Comparison of ENCODE assay signal across 33 cellular contexts in the genomic region with DNA sequence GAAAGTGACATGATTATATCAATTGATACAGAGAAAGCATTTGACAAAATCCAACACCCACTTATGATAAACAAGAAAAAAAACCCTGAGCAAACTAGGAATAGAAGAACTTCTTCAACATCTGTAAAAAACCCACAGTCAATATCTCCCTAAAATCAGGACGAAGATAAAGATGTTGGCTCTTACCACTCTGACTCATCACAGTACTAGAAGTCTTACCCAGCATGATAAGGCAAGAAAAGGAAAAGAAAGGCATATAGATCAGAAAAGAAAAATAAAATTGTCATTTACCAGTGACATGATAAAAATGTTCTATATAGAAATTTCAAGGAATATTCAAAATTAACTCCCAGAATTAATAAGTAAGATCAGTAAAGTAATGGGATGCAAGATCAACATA. TPM values are rescaled to one million over a fixed set of nuclear protein-coding genes. Genes with fewer than 3 reads are reported as not detected.
"Had no signal": no experiment of that assay in that cellular context is flagged by ENCODE, and none has a peak within 500 bp of the region (broad histone marks: within the 10 kb centered on the region; RNA-seq: fewer than 3 reads in every experiment).

No MANE protein-coding gene starts in this region.

- H3K27ac ChIP-seq: coronary artery, epithelial cell of prostate, esophagus squamous epithelium, gastrocnemius medialis, heart right ventricle, left lung, lower lobe of right lung had no signal

- H3K4me3 ChIP-seq: coronary artery, dorsolateral prefrontal cortex, esophagus squamous epithelium, gastrocnemius medialis, heart right ventricle, left lung, lower lobe of right lung, mucosa of descending colon had no signal

- H3K9me3 ChIP-seq: esophagus squamous epithelium, gastrocnemius medialis, mucosa of descending colon had no signal

- DNase-seq: dermis blood vessel endothelial cell; dorsolateral prefrontal cortex; effector CD4-positive, alpha-beta T cell; effector memory CD4-positive, alpha-beta T cell; erythroblast; esophagus squamous epithelium; foreskin fibroblast; foreskin melanocyte; gastrocnemius medialis; glutamatergic neuron; head of caudate nucleus; heart right ventricle; hippocampal formation; left cardiac atrium; left lung; left ventricle myocardium superior; lower lobe of right lung; mesenchymal stem cell; mucosa of descending colon; naive B cell; naive thymus-derived CD8-positive, alpha-beta T cell had no signal

- H3K27me3 ChIP-seq: dorsolateral prefrontal cortex, esophagus squamous epithelium, gastrocnemius medialis, heart right ventricle, left lung had no signal

- FAIRE-seq: islet of Langerhans, keratinocyte had no signal

- H3K27ac Mint-ChIP-seq: mesothelial cell of epicardium; naive B cell; naive thymus-derived CD8-positive, alpha-beta T cell had no signal

- H3K4me1 ChIP-seq: esophagus squamous epithelium, gastrocnemius medialis, heart right ventricle, left lung, lower lobe of right lung had no signal

- ATAC-seq: esophagus mucosa; gastrocnemius medialis; heart right ventricle; left cardiac atrium; left lung; left ventricle myocardium superior; lower lobe of right lung; mucosa of descending colon; naive thymus-derived CD8-positive, alpha-beta T cell had no signal

- H3K4me1 Mint-ChIP-seq: naive B cell; naive thymus-derived CD8-positive, alpha-beta T cell had no signal

- H3K4me3 Mint-ChIP-seq: mesothelial cell of epicardium; naive B cell; naive thymus-derived CD8-positive, alpha-beta T cell had no signal

- H3K36me3 ChIP-seq: esophagus squamous epithelium, gastrocnemius medialis, heart right ventricle, left lung, lower lobe of right lung had no signal

RNA-seq across cellular contexts. Expression of a gene that starts 7.2 kb away (rescaled TPM):
- total RNA-seq: dermis blood vessel endothelial cell; esophagus mucosa; esophagus squamous epithelium; gastrocnemius medialis; glomerular endothelial cell; left cardiac atrium; left lung; left ventricle myocardium superior; lower leg skin; lower lobe of right lung; lung microvascular endothelial cell; mesenteric fat pad; mucosa of descending colon; myocyte; naive thymus-derived CD8-positive, alpha-beta T cell had no signal
- polyA plus RNA-seq: keratinocyte; naive thymus-derived CD8-positive, alpha-beta T cell had no signal

RNA-seq across cellular contexts. Expression of a gene that starts 31.4 kb away (rescaled TPM):
- total RNA-seq: dermis blood vessel endothelial cell; esophagus squamous epithelium; gastrocnemius medialis; glomerular endothelial cell; heart right ventricle; kidney epithelial cell; left cardiac atrium; left lung; left ventricle myocardium superior; lower leg skin; lower lobe of right lung; lung microvascular endothelial cell; mesenteric fat pad; mesothelial cell of epicardium; mucosa of descending colon; myocyte; naive thymus-derived CD8-positive, alpha-beta T cell had no signal
- polyA plus RNA-seq: heart right ventricle; keratinocyte; naive thymus-derived CD8-positive, alpha-beta T cell had no signal
